20 cellular contexts compared by ENCODE assay signal in genomic region chr2:59066787-59067399, GRCh38.
DNase-seq lines count a peak whose midpoint lies in the region; ATAC-seq, FAIRE-seq and TF ChIP-seq lines count a peak whose summit lies in the region.
"Had no signal": no experiment of that assay in that cellular context is flagged by ENCODE, and none has a peak within 500 bp of the region (broad histone marks: within the 10 kb centered on the region; RNA-seq: fewer than 3 reads in every experiment).

No MANE protein-coding gene starts in this region.

- peaks cover 8% of the 10 kb centered on the region for H3K9me3 Mint-ChIP-seq in natural killer cell treated with Interleukin-12 subunit alpha and Interleukin-12 subunit beta and Interleukin-15 and Interleukin-18, amount 100 ng/mL, for 72 hours
- peaks cover 0 to 6% of the 10 kb centered on the region in 2 donors for H3K9me3 Mint-ChIP-seq in natural killer cell
- peaks cover 4% of the 10 kb centered on the region for H3K9me3 Mint-ChIP-seq in activated CD8-positive, alpha-beta memory T cell treated with anti-CD3 and anti-CD28 coated beads, Interleukin-2, amount 10 ng/mL, durations not matched to agents 7 days and 5 days (ENCODE audit: low read depth)

- no peak for TF ChIP-seq CTCF in natural killer cell (IDR thresholded peaks at IDR 0.05)
- TF ChIP-seq CTCF in K562 (IDR thresholded peaks at IDR 0.05 in 2 of 3, conservative IDR thresholded peaks at IDR 0.05 in 1 of 3; ENCODE audit: insufficient read depth in 2 of 3, low read depth in 1 of 3, low read length in 3 of 3) = no peak

- no peaks in the 10 kb centered on the region for H3K9me1 ChIP-seq in K562 (ENCODE audit: control insufficient read depth, insufficient read depth, low read length)

- 21% methylated on average over 52 of the region's 56 CpGs for WGBS in K562 (ENCODE audit: insufficient coverage, low coverage, missing lambda C conversion rate)
- no CpG with 5 or more reads among the region's 56 CpGs for WGBS in trophoblast cell (ENCODE audit: extremely low coverage, insufficient coverage, insufficient read length)

- H3K27ac ChIP-seq in K562 (ENCODE audit: extremely low read depth, low read depth, low read length) (no peak overlapping the region), trophoblast cell (ENCODE audit: low read depth, low read length) (no peak overlapping the region)
- H3K27ac ChIP-seq: BLaER1 treated with 17β-estradiol and CSF1 and Interleukin-3, amounts not matched to agents 10 nM and 100 nM had no signal

- H3K9ac ChIP-seq in K562 (ENCODE audit: insufficient read depth in 1 of 2, low read depth in 2 of 2, low read length in 2 of 2) = no peak overlapping the region; a peak in 1 of 4 replicates
- no peak overlapping the region for H3K9ac ChIP-seq in trophoblast cell (ENCODE audit: low read length)
- H3K9ac ChIP-seq: BLaER1 treated with 17β-estradiol and CSF1 and Interleukin-3, amounts not matched to agents 10 nM and 100 nM had no signal

- H3K27ac Mint-ChIP-seq in natural killer cell treated with Interleukin-12 subunit alpha and Interleukin-12 subunit beta and Interleukin-15 and Interleukin-18, amount 100 ng/mL, for 72 hours = no peak overlapping the region
- no peak overlapping the region for H3K27ac Mint-ChIP-seq in natural killer cell
- H3K27ac Mint-ChIP-seq in activated CD8-positive, alpha-beta memory T cell treated with anti-CD3 and anti-CD28 coated beads, Interleukin-2, amount 10 ng/mL, durations not matched to agents 7 days and 5 days = no peak overlapping the region
- H3K27ac Mint-ChIP-seq: B cell; CD8-positive, alpha-beta T cell; GM23338 had no signal

- no peak for TF ChIP-seq POLR2A in K562 (conservative IDR thresholded peaks at IDR 0.05)

- H2BK12ac ChIP-seq in trophoblast cell (ENCODE audit: low read length) = no peak overlapping the region

- POLR2A ChIA-PET in K562 (lab: Yijun Ruan, JAX) = no interaction called here

- no peak overlapping the region for H4K12ac ChIP-seq in trophoblast cell (ENCODE audit: low read depth, low read length)

- no peaks in the 10 kb centered on the region for H3K79me1 ChIP-seq in trophoblast cell (ENCODE audit: low read length)

- BruUV-seq in K562 (replicated peaks; lab: Mats Ljungman, UMichigan) = no TSS peak

- no peaks in the 10 kb centered on the region for H3K27me3 Mint-ChIP-seq in natural killer cell treated with Interleukin-12 subunit alpha and Interleukin-12 subunit beta and Interleukin-15 and Interleukin-18, amount 100 ng/mL, for 72 hours
- H3K27me3 Mint-ChIP-seq in natural killer cell (ENCODE audit: low read depth in 2 of 2) = no peaks in the 10 kb centered on the region
- no peaks in the 10 kb centered on the region for H3K27me3 Mint-ChIP-seq in activated CD8-positive, alpha-beta memory T cell treated with anti-CD3 and anti-CD28 coated beads, Interleukin-2, amount 10 ng/mL, durations not matched to agents 7 days and 5 days
- H3K27me3 Mint-ChIP-seq: IgD-negative memory B cell had no signal

- no peaks in the 10 kb centered on the region for H3K36me3 ChIP-seq in K562 (ENCODE audit: control insufficient read depth, insufficient read depth, low read length)
- no peaks in the 10 kb centered on the region for H3K36me3 ChIP-seq in trophoblast cell (ENCODE audit: control insufficient read depth in 1 of 2, insufficient read depth in 2 of 2, low read length in 2 of 2)
- H3K36me3 ChIP-seq: BLaER1 treated with 17β-estradiol and CSF1 and Interleukin-3, amounts not matched to agents 10 nM and 100 nM had no signal

- no peak overlapping the region for H2BK120ac ChIP-seq in trophoblast cell (ENCODE audit: insufficient read depth, low read length, poor library complexity)

- in situ Hi-C loops in K562 (cut with MboI) = no loop called here

- H2AFZ ChIP-seq in K562 (ENCODE audit: low read depth, low read length) = no peak overlapping the region
- H2AFZ ChIP-seq in trophoblast cell (ENCODE audit: insufficient read depth, low read length, poor library complexity) = no peak overlapping the region
- H2AFZ ChIP-seq: GM23338 had no signal

- no peak overlapping the region for H2AK5ac ChIP-seq in trophoblast cell (ENCODE audit: low read length)

- CTCF ChIA-PET in K562 (lab: Yijun Ruan, JAX; ENCODE audit: low intra/inter-chr PET ratio) = no interaction called here
- CTCF ChIA-PET in activated CD8-positive, alpha-beta memory T cell treated with anti-CD3 and anti-CD28 coated beads, Interleukin-2, amount 10 ng/mL, durations not matched to agents 7 days and 5 days (lab: Charles Lee) = no interaction called here

- no peak overlapping the region for H4K8ac ChIP-seq in trophoblast cell (ENCODE audit: low read depth, low read length)

- no peaks in the 10 kb centered on the region for H4K20me1 ChIP-seq in K562 (replicated peaks; ENCODE audit: control insufficient read depth, insufficient read depth, low read length)
- H4K20me1 ChIP-seq: BLaER1 treated with 17β-estradiol and CSF1 and Interleukin-3, amounts not matched to agents 10 nM and 100 nM had no signal

- TF ChIP-seq RAD21 in K562 (CRISPR knock-in tag; conservative IDR thresholded peaks at IDR 0.05 in 1 of 2, IDR thresholded peaks at IDR 0.05 in 1 of 2) = no peak

- no peaks in the 10 kb centered on the region for H3K79me2 ChIP-seq in K562 (ENCODE audit: control insufficient read depth, insufficient read depth, low read length)
- H3K79me2 ChIP-seq in trophoblast cell (ENCODE audit: control insufficient read depth, insufficient read depth, low read length, poor library complexity) = no peaks in the 10 kb centered on the region

- TF ChIP-seq EP300 in K562 (IDR thresholded peaks at IDR 0.05; ENCODE audit: low read length) = no peak

- H3K4me2 ChIP-seq in K562 (ENCODE audit: insufficient read depth, low read length) = no peak overlapping the region
- H3K4me2 ChIP-seq in trophoblast cell (ENCODE audit: low read length) = no peak overlapping the region
- H3K4me2 ChIP-seq: BLaER1 treated with 17β-estradiol and CSF1 and Interleukin-3, amounts not matched to agents 10 nM and 100 nM; GM23338 had no signal

- peaks cover 0 to 5% of the 10 kb centered on the region in 2 experiments; a peak in 1 of 5 replicates for H3K27me3 ChIP-seq in K562 (ENCODE audit: control insufficient read depth in 2 of 2, insufficient read depth in 2 of 2, low read length in 2 of 2)
- H3K27me3 ChIP-seq in trophoblast cell (ENCODE audit: insufficient read depth, low read length) = no peaks in the 10 kb centered on the region
- H3K27me3 ChIP-seq: BLaER1 treated with 17β-estradiol and CSF1 and Interleukin-3, amounts not matched to agents 10 nM and 100 nM had no signal

- no peak overlapping the region for H3K23ac ChIP-seq in trophoblast cell (ENCODE audit: low read length)

- no peak overlapping the region for H3K14ac ChIP-seq in trophoblast cell (ENCODE audit: low read length)

- FAIRE-seq in K562 (lab: Jason Lieb, UNC) = no peak
- FAIRE-seq: G401.6, GM12891, GM18507, H54, HepG2 had no signal

- H3K4me3 Mint-ChIP-seq in natural killer cell treated with Interleukin-12 subunit alpha and Interleukin-12 subunit beta and Interleukin-15 and Interleukin-18, amount 100 ng/mL, for 72 hours = no peak overlapping the region
- H3K4me3 Mint-ChIP-seq in natural killer cell = no peak overlapping the region
- H3K4me3 Mint-ChIP-seq in activated CD8-positive, alpha-beta memory T cell treated with anti-CD3 and anti-CD28 coated beads, Interleukin-2, amount 10 ng/mL, durations not matched to agents 7 days and 5 days = no peak overlapping the region
- H3K4me3 Mint-ChIP-seq: B cell; CD8-positive, alpha-beta T cell; GM23338; IgD-negative memory B cell had no signal

- no peak overlapping the region for H4K91ac ChIP-seq in trophoblast cell (ENCODE audit: low read depth, low read length)

- no peak overlapping the region for H3K18ac ChIP-seq in trophoblast cell (ENCODE audit: low read length)

- H3K36me3 Mint-ChIP-seq in natural killer cell treated with Interleukin-12 subunit alpha and Interleukin-12 subunit beta and Interleukin-15 and Interleukin-18, amount 100 ng/mL, for 72 hours = no peaks in the 10 kb centered on the region
- no peaks in the 10 kb centered on the region for H3K36me3 Mint-ChIP-seq in natural killer cell
- H3K36me3 Mint-ChIP-seq in activated CD8-positive, alpha-beta memory T cell treated with anti-CD3 and anti-CD28 coated beads, Interleukin-2, amount 10 ng/mL, durations not matched to agents 7 days and 5 days = no peaks in the 10 kb centered on the region
- H3K36me3 Mint-ChIP-seq: CD8-positive, alpha-beta T cell; IgD-negative memory B cell had no signal

- H3K4me3 ChIP-seq in K562 (peak overlapping the region; percentile 18), trophoblast cell (ENCODE audit: low read depth, low read length) (no peak overlapping the region)
- H3K4me3 ChIP-seq: BLaER1 treated with 17β-estradiol and CSF1 and Interleukin-3, amounts not matched to agents 10 nM and 100 nM; GM23338 had no signal

- no peak overlapping the region for H2BK5ac ChIP-seq in trophoblast cell (ENCODE audit: low read depth, low read length, poor library complexity)

- intact Hi-C loops in natural killer cell (cut with micrococcal nuclease) (no loop called here), K562 (cut with micrococcal nuclease) (no loop called here)

- H3K9me3 ChIP-seq in K562 (replicated peaks; ENCODE audit: control insufficient read depth, insufficient read depth, low read depth, low read length) (no peaks in the 10 kb centered on the region), trophoblast cell (ENCODE audit: insufficient read depth, low read depth, low read length) (no peaks in the 10 kb centered on the region)

- H3K4me1 Mint-ChIP-seq in natural killer cell treated with Interleukin-12 subunit alpha and Interleukin-12 subunit beta and Interleukin-15 and Interleukin-18, amount 100 ng/mL, for 72 hours (ENCODE audit: low read depth in 2 of 2) = no peaks in the 10 kb centered on the region
- H3K4me1 Mint-ChIP-seq in natural killer cell = no peaks in the 10 kb centered on the region
- H3K4me1 Mint-ChIP-seq in activated CD8-positive, alpha-beta memory T cell treated with anti-CD3 and anti-CD28 coated beads, Interleukin-2, amount 10 ng/mL, durations not matched to agents 7 days and 5 days = no peaks in the 10 kb centered on the region
- H3K4me1 Mint-ChIP-seq: B cell, GM23338, IgD-negative memory B cell had no signal

- DNase-seq in natural killer cell treated with Interleukin-12 subunit alpha and Interleukin-12 subunit beta and Interleukin-15 and Interleukin-18, amount 100 ng/mL, for 72 hours (ENCODE audit: low spot score) = peak; percentile 60
- no peak for DNase-seq in natural killer cell
- DNase-seq in K562 (ENCODE audit: extremely low read depth in 1 of 4, low spot score in 3 of 4) = peak in 1 of 4 experiments; percentile 28
- peak; percentile 9 to 16 for DNase-seq in trophoblast cell
- no peak for DNase-seq in NCI-H2227 treated with DMSO at 0.1 percent for 48 hours (lab: John Stamatoyannopoulos, UW)
- DNase-seq in activated CD8-positive, alpha-beta memory T cell treated with anti-CD3 and anti-CD28 coated beads, Interleukin-2, amount 10 ng/mL, durations not matched to agents 7 days and 5 days = no peak
- DNase-seq: Calu3; CD8-positive, alpha-beta T cell; DMS79 treated with DMSO at 0.1 percent for 48 hours; EL; HCEC 1CT had no signal

- H3K4ac ChIP-seq in trophoblast cell (ENCODE audit: low read depth, low read length) = no peak overlapping the region

- peaks cover 0 to 6% of the 10 kb centered on the region in 2 experiments; a peak in 2 of 5 replicates for H3K4me1 ChIP-seq in K562 (replicated peaks in 1 of 2; ENCODE audit: control insufficient read depth in 2 of 2, insufficient read depth in 2 of 2, low read length in 2 of 2)
- H3K4me1 ChIP-seq in trophoblast cell (ENCODE audit: control insufficient read depth in 1 of 2, insufficient read depth in 2 of 2, low read length in 2 of 2) = no peaks in the 10 kb centered on the region

- no peak for ATAC-seq in natural killer cell treated with Interleukin-12 subunit alpha and Interleukin-12 subunit beta and Interleukin-15 and Interleukin-18, amount 100 ng/mL, for 72 hours
- no peak for ATAC-seq in natural killer cell
- peak; percentile 79 for ATAC-seq in K562
- ATAC-seq in activated CD8-positive, alpha-beta memory T cell treated with anti-CD3 and anti-CD28 coated beads, Interleukin-2, amount 10 ng/mL, durations not matched to agents 7 days and 5 days = no peak
- ATAC-seq: CD8-positive, alpha-beta T cell; GM23338 had no signal

Comparison
In these comparisons a context has a peak if more than half of its experiments do, and no peak if none do; other contexts are left out.
1. DNase-seq: peak in natural killer cell treated with Interleukin-12 subunit alpha and Interleukin-12 subunit beta and Interleukin-15 and Interleukin-18, amount 100 ng/mL, for 72 hours (single experiment) and trophoblast cell (2 of 2); none in natural killer cell (single experiment), NCI-H2227 treated with DMSO at 0.1 percent for 48 hours (single experiment) and activated CD8-positive, alpha-beta memory T cell treated with anti-CD3 and anti-CD28 coated beads, Interleukin-2, amount 10 ng/mL, durations not matched to agents 7 days and 5 days (single experiment).